Comparison of ENCODE assay signal across 14 cellular contexts in the genomic region with DNA sequence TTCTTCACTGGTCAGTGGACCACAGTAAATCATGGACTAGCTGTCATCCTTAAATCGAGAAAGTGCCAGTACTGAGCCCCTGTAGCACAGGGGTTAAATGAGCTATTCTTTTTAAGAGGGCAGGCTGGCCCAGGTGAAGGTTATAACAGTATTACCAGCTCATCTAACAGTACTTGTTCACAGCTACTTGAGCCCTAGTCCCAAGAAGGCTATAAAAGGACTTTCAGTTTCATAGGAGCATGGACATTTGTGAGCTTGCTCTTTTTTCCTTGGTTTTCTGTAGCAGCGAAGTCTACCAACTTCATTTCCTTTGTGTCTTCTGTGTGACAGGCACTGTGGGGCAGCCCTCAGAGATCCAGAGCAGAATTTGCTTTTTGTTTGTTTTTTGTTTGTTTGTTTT.
"Had no signal": no experiment of that assay in that cellular context is flagged by ENCODE, and none has a peak within 500 bp of the region (broad histone marks: within the 10 kb centered on the region; RNA-seq: fewer than 3 reads in every experiment).

No MANE protein-coding gene starts in this region.

- DNase-seq: cortex of kidney; dorsolateral prefrontal cortex; effector CD8-positive, alpha-beta T cell; heart left ventricle; islet precursor cell; left ventricle myocardium inferior; lower lobe of right lung; psoas muscle; stimulated activated CD4-positive, alpha-beta T cell treated with anti-CD3 and anti-CD28 coated beads, Interleukin-2, amount 100 ng/mL, for 24 hours; stimulated activated CD4-positive, alpha-beta T cell treated with anti-CD3 and anti-CD28 coated beads, Interleukin-4, amount 100 ng/mL, for 4 hours; stimulated activated naive B cell treated with anti-CD40 and anti-IgM and Interleukin-4, amounts not matched to agents 10 μg/mL and 1 μg/mL and 100 μg/mL, for 72 hours; stimulated activated naive CD8-positive, alpha-beta T cell treated with anti-CD3 and anti-CD28 coated beads, Interleukin-15, amount 100 ng/mL, for 72 hours; testis; upper lobe of right lung had no signal
